13 cellular contexts compared by ENCODE assay signal in the genomic region with DNA sequence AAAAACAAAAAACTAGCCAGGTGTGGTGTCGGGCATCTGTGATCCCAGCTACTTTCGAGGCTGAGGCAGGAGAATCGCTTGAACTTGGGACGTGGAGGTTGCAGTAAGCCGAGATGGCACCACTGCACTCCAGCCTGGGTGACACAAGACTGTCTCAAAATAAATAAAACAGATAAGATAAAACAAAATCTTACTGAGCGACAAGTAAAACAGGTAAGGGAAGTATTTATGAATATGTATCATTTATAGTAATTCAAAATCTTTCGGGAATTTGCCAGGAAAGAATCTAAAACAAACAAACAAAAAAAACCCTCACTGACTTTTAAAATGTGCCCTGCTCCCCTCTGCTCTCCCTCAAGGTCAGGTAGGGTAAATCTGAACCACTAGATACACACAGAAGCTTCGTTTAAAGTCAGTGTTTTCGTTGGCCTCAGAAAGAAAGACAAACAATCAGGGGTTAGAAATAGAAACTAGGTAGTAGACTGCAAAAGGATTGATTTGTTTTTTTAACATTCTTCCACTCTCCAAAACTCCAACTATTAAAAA. TPM values are rescaled to one million over a fixed set of nuclear protein-coding genes. Genes with fewer than 3 reads are reported as not detected.
DNase-seq lines count a peak whose midpoint lies in the region; ATAC-seq, FAIRE-seq and TF ChIP-seq lines count a peak whose summit lies in the region.
"Had no signal": no experiment of that assay in that cellular context is flagged by ENCODE, and none has a peak within 500 bp of the region (broad histone marks: within the 10 kb centered on the region; RNA-seq: fewer than 3 reads in every experiment).

No MANE protein-coding gene starts in this region.

- H2AFZ ChIP-seq in KMS-11 (ENCODE audit: low read depth) (no peak overlapping the region), GM12878 (ENCODE audit: control insufficient read depth, low read depth, low read length) (no peak overlapping the region), neural cell (ENCODE audit: low read depth, low read length) (no peak overlapping the region)

- H3K4me1 ChIP-seq in KMS-11 (ENCODE audit: low read depth, poor library complexity, severe bottlenecking) (peaks cover 21% of the 10 kb centered on the region), GM12878 (ENCODE audit: control insufficient read depth, insufficient read depth, low read length) (peaks cover 4% of the 10 kb centered on the region)

- RAD21 ChIA-PET in GM12878 (lab: Charles Lee; ENCODE audit: unreplicated experiment), result no interaction called here

- TF ChIP-seq CTCF in KMS-11 (conservative IDR thresholded peaks at IDR 0.05; ENCODE audit: low read depth, low read length) (no peak), GM12878 (IDR thresholded peaks at IDR 0.05 in 2 of 3, conservative IDR thresholded peaks at IDR 0.05 in 1 of 3; ENCODE audit: control insufficient read depth in 2 of 3, extremely low read depth in 1 of 3, insufficient read depth in 1 of 3, low read depth in 3 of 3, low read length in 3 of 3) (no peak), neural cell (IDR thresholded peaks at IDR 0.05; ENCODE audit: poor library complexity, severe bottlenecking) (no peak)

- FAIRE-seq in GM12878 (lab: Jason Lieb, UNC), result no peak
- FAIRE-seq: A204.1, G401.6 had no signal

- no peaks in the 10 kb centered on the region for H3K9me3 Mint-ChIP-seq in T-helper 2 cell treated with Interferon-gamma antibody and Interleukin-4, amounts not matched to agents 5 μg/mL and 100 μg/mL, for 36 hours

- TF ChIP-seq EP300 in GM12878 (IDR thresholded peaks at IDR 0.05; ENCODE audit: borderline replicate concordance in 1 of 2, control insufficient read depth in 1 of 2, low read depth in 2 of 2, low read length in 2 of 2), result no peak
- TF ChIP-seq EP300 in neural cell (conservative IDR thresholded peaks at IDR 0.05; ENCODE audit: poor library complexity, severe bottlenecking), result no peak

- H3K79me2 ChIP-seq in KMS-11 (ENCODE audit: insufficient read depth, low read depth) (peaks cover 9% of the 10 kb centered on the region), GM12878 (ENCODE audit: control insufficient read depth, insufficient read depth, low read length) (peaks cover 7% of the 10 kb centered on the region), neural cell (replicated peaks; ENCODE audit: insufficient read depth, low read length) (peaks cover 9% of the 10 kb centered on the region)

- SMC1A ChIA-PET in GM12878 (lab: Charles Lee; ENCODE audit: uncharacterized antibody, unreplicated experiment), result interaction anchor here (0.8 to 2.4 kb wide), 4 partner anchors 11 to 46 kb away, joined by 3 to 8 read pairs (median 5); no protein-coding TSS in a partner anchor

- H3K9me3 ChIP-seq in GM12878 (replicated peaks; ENCODE audit: control insufficient read depth, insufficient read depth, low read length), result no peaks in the 10 kb centered on the region
- no peaks in the 10 kb centered on the region for H3K9me3 ChIP-seq in neural cell (ENCODE audit: low read length)
- H3K9me3 ChIP-seq: upper lobe of left lung had no signal

- no peak overlapping the region for H3K27ac Mint-ChIP-seq in T-helper 2 cell treated with Interferon-gamma antibody and Interleukin-4, amounts not matched to agents 5 μg/mL and 100 μg/mL, for 36 hours

- TF ChIP-seq RAD21 in GM12878 (IDR thresholded peaks at IDR 0.05; ENCODE audit: insufficient read depth, low read depth, low read length) (no peak), neural cell (conservative IDR thresholded peaks at IDR 0.05) (no peak)

- no peaks in the 10 kb centered on the region for H3K27me3 ChIP-seq in KMS-11 (ENCODE audit: insufficient read depth, low read depth)
- no peaks in the 10 kb centered on the region for H3K27me3 ChIP-seq in GM12878 (replicated peaks in 1 of 2; ENCODE audit: control insufficient read depth in 2 of 2, insufficient read depth in 2 of 2, low read length in 1 of 2)
- H3K27me3 ChIP-seq in neural cell (ENCODE audit: insufficient read depth, low read depth, low read length), result no peaks in the 10 kb centered on the region
- H3K27me3 ChIP-seq: upper lobe of left lung had no signal

- no TSS peak for BruUV-seq in GM12878 (replicated peaks; lab: Mats Ljungman, UMichigan)

- in situ Hi-C loops in GM12878 (cut with MboI), result no loop called here

- H3K36me3 Mint-ChIP-seq in T-helper 2 cell treated with Interferon-gamma antibody and Interleukin-4, amounts not matched to agents 5 μg/mL and 100 μg/mL, for 36 hours (ENCODE audit: low read depth), result peaks cover 11% of the 10 kb centered on the region

- intact Hi-C loops in GM12878 (cut with micrococcal nuclease; ENCODE audit: unreplicated experiment), result loop anchor here (2.0 kb wide), 1 partner anchor 33 kb away; a partner anchor contains a TSS

- no peak overlapping the region for H3K9ac ChIP-seq in KMS-11
- H3K9ac ChIP-seq in GM12878 (ENCODE audit: control insufficient read depth, insufficient read depth, low read length), result no peak overlapping the region
- no peak overlapping the region for H3K9ac ChIP-seq in neural cell (ENCODE audit: low read length)

- no peaks in the 10 kb centered on the region for H3F3A ChIP-seq in neural cell (ENCODE audit: insufficient read depth, low read length, poor library complexity, severe bottlenecking)

- H3K4me3 Mint-ChIP-seq in T-helper 2 cell treated with Interferon-gamma antibody and Interleukin-4, amounts not matched to agents 5 μg/mL and 100 μg/mL, for 36 hours, result peak overlapping the region; percentile 94

- CTCF ChIA-PET in GM12878 (lab: Yijun Ruan, JAX), result interaction anchor here (0.6 to 3.4 kb wide), 6 partner anchors 28 to 52 kb away, joined by 3 to 23 read pairs (median 4); a partner anchor contains a TSS

- H3K36me3 ChIP-seq in KMS-11 (ENCODE audit: insufficient read depth) (peaks cover 3% of the 10 kb centered on the region; the same call in 1 of the 2 replicates), GM12878 (ENCODE audit: control insufficient read depth in 2 of 2, insufficient read depth in 2 of 2, low read length in 1 of 2) (peaks cover 2 to 3% of the 10 kb centered on the region in 2 experiments; a peak in 3 of 4 replicates), neural cell (ENCODE audit: insufficient read depth, low read length) (no peaks in the 10 kb centered on the region)

- H3K27ac ChIP-seq in KMS-11 (no peak overlapping the region), GM12878 (ENCODE audit: control insufficient read depth, insufficient read depth) (no peak overlapping the region), neural cell (ENCODE audit: low read length) (no peak overlapping the region)

- POLR2A ChIA-PET in GM12878 (lab: Charles Lee), result no interaction called here

- ATAC-seq in GM12878 (no peak), HG02973 (IDR thresholded peaks at IDR 0.05; ENCODE audit: unreplicated experiment) (no peak)

- no peak for TF ChIP-seq POLR2A in GM12878 (IDR thresholded peaks at IDR 0.05; ENCODE audit: low read depth, low read length)

- H4K20me1 ChIP-seq in KMS-11 (ENCODE audit: insufficient read depth) (no peaks in the 10 kb centered on the region), GM12878 (ENCODE audit: control insufficient read depth, insufficient read depth) (no peaks in the 10 kb centered on the region), neural cell (ENCODE audit: insufficient read depth) (no peaks in the 10 kb centered on the region)

- no peak for DNase-seq in T-helper 2 cell treated with Interferon-gamma antibody and Interleukin-4, amounts not matched to agents 5 μg/mL and 100 μg/mL, for 36 hours (ENCODE audit: low spot score)
- DNase-seq in T-helper 2 cell (no peak), GM12878 (ENCODE audit: low read depth, low spot score) (no peak), retina (no peak), kidney glomerular epithelial cell (lab: John Stamatoyannopoulos, UW) (no peak)
- DNase-seq: NCI-H226, SHP77 treated with DMSO at 0.1 percent for 48 hours, upper lobe of left lung had no signal

- H3K4me3 ChIP-seq in KMS-11 (IDR thresholded peaks at IDR 0.05; ENCODE audit: insufficient read depth, low read depth, low read length) (no peak overlapping the region), GM12878 (no peak overlapping the region), neural cell (ENCODE audit: low read length) (peak overlapping the region; percentile 98)

- H3K4me1 Mint-ChIP-seq in T-helper 2 cell treated with Interferon-gamma antibody and Interleukin-4, amounts not matched to agents 5 μg/mL and 100 μg/mL, for 36 hours (ENCODE audit: low read depth), result peaks cover 26% of the 10 kb centered on the region

- WGBS in GM12878 (ENCODE audit: insufficient coverage, insufficient replicate concordance, low lambda C conversion rate, missing lambda C conversion rate), result 80% methylated on average over 8 of the region's 9 CpGs

- no peaks in the 10 kb centered on the region for H3K27me3 Mint-ChIP-seq in T-helper 2 cell treated with Interferon-gamma antibody and Interleukin-4, amounts not matched to agents 5 μg/mL and 100 μg/mL, for 36 hours (ENCODE audit: low read depth)

- H3K4me2 ChIP-seq in KMS-11, result peak overlapping the region; percentile 61; the same call in 1 of the 2 replicates
- H3K4me2 ChIP-seq in GM12878 (ENCODE audit: control insufficient read depth, insufficient read depth), result peak overlapping the region; percentile 83
- no peak overlapping the region for H3K4me2 ChIP-seq in neural cell (ENCODE audit: low read length)

- no peaks in the 10 kb centered on the region for H3K9me2 ChIP-seq in neural cell (ENCODE audit: insufficient read depth, low read length)

RNA-seq across cellular contexts. Expression of a gene that starts 2.1 kb away (rescaled TPM):
- 91.5 and 107 TPM in 2 replicates for total RNA-seq in GM12878 (2013; cell fraction: nucleolus; rRNA removed)
- total RNA-seq in GM12878 (2014; rRNA removed) (15.8 and 23.1 TPM in 2 replicates), GM12878 (2014; rRNA removed; fragmentation: Illumina TruSeq; extraction: Trizol) (28.4 and 33.1 TPM in 2 replicates), GM12878 (2021) (46.5 and 55.0 TPM in 2 replicates)
- polyA plus RNA-seq in GM12878 (2011; ENCODE audit: low read depth), result 25.4 TPM
- polyA plus RNA-seq in GM12878 (2011; rRNA removed) (80.1 and 84.2 TPM in 2 replicates), GM12878 (2014; fragmentation: Illumina TruSeq; extraction: Trizol) (44.3 and 50.0 TPM in 2 replicates), GM12878 (2014; fragmentation: Nextera tagmentation; extraction: Ambion mirVana) (10 to 100 TPM; 26.9 to 34.7 TPM), GM12878 (2014; rRNA removed) (38.5 and 42.4 TPM in 2 replicates), GM12878 (2016; fragmentation: Nextera tagmentation; extraction: Ambion mirVana) (10 to 100 TPM; 52.5 to 56.5 TPM), neural cell (73.8 and 88.0 TPM in 2 replicates)
- polyA plus RNA-seq in GM12878 (2011; cell fraction: cytosol; rRNA removed), result 82.2 and 89.3 TPM in 2 replicates
- polyA plus RNA-seq in GM12878 (2011; cell fraction: nucleus; rRNA removed), result 158 and 247 TPM in 2 replicates
- polyA plus RNA-seq in GM12878 (2012), result 24.0 and 37.1 TPM in 2 replicates
- 54.8 and 71.8 TPM in 2 replicates for polyA minus RNA-seq in GM12878 (2011; rRNA and poly(A)+ RNA removed)
- 16.0 and 17.2 TPM in 2 replicates for polyA minus RNA-seq in GM12878 (2011; cell fraction: cytosol; rRNA and poly(A)+ RNA removed)
- polyA minus RNA-seq in GM12878 (2011; cell fraction: nucleus; rRNA and poly(A)+ RNA removed), result 34.0 and 38.3 TPM in 2 replicates
- polyA minus RNA-seq in neural cell, result 79.0 and 82.5 TPM in 2 replicates

RNA-seq across cellular contexts. Expression of a gene that starts 32.8 kb away (rescaled TPM):
- 0.17 TPM in 1 of 2 replicates, not detected in the other for total RNA-seq in GM12878 (2013; cell fraction: nucleolus; rRNA removed)
- total RNA-seq in GM12878 (2014; rRNA removed) (1.1 and 2.0 TPM in 2 replicates), GM12878 (2014; rRNA removed; fragmentation: Illumina TruSeq; extraction: Trizol) (0.23 and 0.31 TPM in 2 replicates), GM12878 (2021) (0.77 and 1.3 TPM in 2 replicates)
- 0.47 TPM for polyA plus RNA-seq in GM12878 (2011; ENCODE audit: low read depth)
- polyA plus RNA-seq in GM12878 (2011; rRNA removed) (0.30 and 0.31 TPM in 2 replicates), GM12878 (2014; fragmentation: Illumina TruSeq; extraction: Trizol) (0.09 TPM in 1 of 2 replicates, not detected in the other), GM12878 (2014; fragmentation: Nextera tagmentation; extraction: Ambion mirVana) (not detected), GM12878 (2014; rRNA removed) (0.80 and 0.94 TPM in 2 replicates), GM12878 (2016; fragmentation: Nextera tagmentation; extraction: Ambion mirVana) (under 1 TPM; 0.29 to 0.40 TPM), neural cell (2.4 and 2.7 TPM in 2 replicates)
- polyA plus RNA-seq in GM12878 (2011; cell fraction: cytosol; rRNA removed), result 0.42 and 0.72 TPM in 2 replicates
- polyA plus RNA-seq in GM12878 (2011; cell fraction: nucleus; rRNA removed), result 4.9 and 5.5 TPM in 2 replicates
- polyA plus RNA-seq in GM12878 (2012), result 0.54 and 0.83 TPM in 2 replicates
- polyA minus RNA-seq in GM12878 (2011; rRNA and poly(A)+ RNA removed), result 0.22 and 0.26 TPM in 2 replicates
- not detected in 2 replicates for polyA minus RNA-seq in GM12878 (2011; cell fraction: cytosol; rRNA and poly(A)+ RNA removed)
- polyA minus RNA-seq in GM12878 (2011; cell fraction: nucleus; rRNA and poly(A)+ RNA removed), result 0.48 and 0.73 TPM in 2 replicates
- polyA minus RNA-seq in neural cell, result 1.9 and 2.1 TPM in 2 replicates

RNA-seq across cellular contexts. Expression of a gene that starts 43.5 kb away (rescaled TPM):
- 1.3 and 1.8 TPM in 2 replicates for total RNA-seq in GM12878 (2013; cell fraction: nucleolus; rRNA removed)
- 0.23 and 0.27 TPM in 2 replicates for total RNA-seq in GM12878 (2014; rRNA removed)
- 0.18 and 0.27 TPM in 2 replicates for total RNA-seq in GM12878 (2014; rRNA removed; fragmentation: Illumina TruSeq; extraction: Trizol)
- total RNA-seq in GM12878 (2021), result 0.35 and 0.72 TPM in 2 replicates
- 0.17 TPM for polyA plus RNA-seq in GM12878 (2011; ENCODE audit: low read depth)
- 0.07 and 0.15 TPM in 2 replicates for polyA plus RNA-seq in GM12878 (2011; rRNA removed)
- polyA plus RNA-seq in GM12878 (2011; cell fraction: cytosol; rRNA removed), result 0.22 and 0.28 TPM in 2 replicates
- polyA plus RNA-seq in GM12878 (2011; cell fraction: nucleus; rRNA removed), result 0.73 and 0.76 TPM in 2 replicates
- polyA plus RNA-seq in GM12878 (2012), result 0.27 and 0.32 TPM in 2 replicates
- polyA plus RNA-seq in GM12878 (2014; fragmentation: Illumina TruSeq; extraction: Trizol), result 0.12 TPM in 1 of 2 replicates, not detected in the other
- polyA plus RNA-seq in GM12878 (2014; fragmentation: Nextera tagmentation; extraction: Ambion mirVana), result under 1 TPM; 0.04 to 0.05 TPM
- polyA plus RNA-seq in GM12878 (2014; rRNA removed), result 0.44 and 0.58 TPM in 2 replicates
- polyA plus RNA-seq in GM12878 (2016; fragmentation: Nextera tagmentation; extraction: Ambion mirVana), result under 1 TPM; 0.51 to 0.54 TPM
- 1.4 and 1.8 TPM in 2 replicates for polyA minus RNA-seq in GM12878 (2011; rRNA and poly(A)+ RNA removed)
- 0.31 TPM in 1 of 2 replicates, not detected in the other for polyA minus RNA-seq in GM12878 (2011; cell fraction: cytosol; rRNA and poly(A)+ RNA removed)
- 0.36 and 1.1 TPM in 2 replicates for polyA minus RNA-seq in GM12878 (2011; cell fraction: nucleus; rRNA and poly(A)+ RNA removed)
- polyA plus RNA-seq in neural cell, result 17.3 and 26.5 TPM in 2 replicates
- polyA minus RNA-seq in neural cell, result 14.1 TPM in 2 replicates

Comparison
In these comparisons a context has a peak if more than half of its experiments do, and no peak if none do; other contexts are left out.
1. RNA of a gene that starts 43.5 kb away (polyA plus RNA-seq): 17.3 to 26.5 TPM in neural cell; 0.04 to 0.76 TPM in GM12878; every median in the first group is over 10 times any median in the second.